19 cellular contexts compared by ENCODE assay signal in genomic region chr5:177339107-177339638, GRCh38. TPM values are rescaled to one million over a fixed set of nuclear protein-coding genes. Genes with fewer than 3 reads are reported as not detected.
DNase-seq lines count a peak whose midpoint lies in the region; ATAC-seq, FAIRE-seq and TF ChIP-seq lines count a peak whose summit lies in the region.
"Had no signal": no experiment of that assay in that cellular context is flagged by ENCODE, and none has a peak within 500 bp of the region (broad histone marks: within the 10 kb centered on the region; RNA-seq: fewer than 3 reads in every experiment).

No MANE protein-coding gene starts in this region.

- H3K27me3 Mint-ChIP-seq in activated naive CD8-positive, alpha-beta T cell treated with anti-CD3 and anti-CD28 coated beads, Interleukin-2, amount 10 ng/mL, durations not matched to agents 7 days and 5 days: no peaks in the 10 kb centered on the region
- no peaks in the 10 kb centered on the region for H3K27me3 Mint-ChIP-seq in activated naive CD8-positive, alpha-beta T cell treated with anti-CD3 and anti-CD28 coated beads for 36 hours
- H3K27me3 Mint-ChIP-seq in T-helper 17 cell: no peaks in the 10 kb centered on the region
- H3K27me3 Mint-ChIP-seq: naive thymus-derived CD8-positive, alpha-beta T cell; stimulated activated naive CD8-positive, alpha-beta T cell treated with anti-CD3 and anti-CD28 coated beads, Interleukin-15, amount 100 ng/mL, for 72 hours had no signal

- peak overlapping the region; percentile 43 for H3K27ac Mint-ChIP-seq in activated naive CD8-positive, alpha-beta T cell treated with anti-CD3 and anti-CD28 coated beads, Interleukin-2, amount 10 ng/mL, durations not matched to agents 7 days and 5 days
- H3K27ac Mint-ChIP-seq in activated naive CD8-positive, alpha-beta T cell treated with anti-CD3 and anti-CD28 coated beads for 36 hours: no peak overlapping the region
- peak overlapping the region; percentile 2 for H3K27ac Mint-ChIP-seq in T-helper 17 cell

- peaks cover 20% of the 10 kb centered on the region for H3K4me1 Mint-ChIP-seq in activated naive CD8-positive, alpha-beta T cell treated with anti-CD3 and anti-CD28 coated beads, Interleukin-2, amount 10 ng/mL, durations not matched to agents 7 days and 5 days
- peaks cover 9% of the 10 kb centered on the region for H3K4me1 Mint-ChIP-seq in activated naive CD8-positive, alpha-beta T cell treated with anti-CD3 and anti-CD28 coated beads for 36 hours
- H3K4me1 Mint-ChIP-seq in T-helper 17 cell: peaks cover 23% of the 10 kb centered on the region

- H3K27ac ChIP-seq in kidney (ENCODE audit: low read depth in 2 of 2, low read length in 2 of 2) (no peak overlapping the region), upper lobe of right lung (no peak overlapping the region)
- H3K27ac ChIP-seq: psoas muscle had no signal

- H3K36me3 Mint-ChIP-seq in activated naive CD8-positive, alpha-beta T cell treated with anti-CD3 and anti-CD28 coated beads, Interleukin-2, amount 10 ng/mL, durations not matched to agents 7 days and 5 days: peaks cover 36% of the 10 kb centered on the region
- H3K36me3 Mint-ChIP-seq in activated naive CD8-positive, alpha-beta T cell treated with anti-CD3 and anti-CD28 coated beads for 36 hours: peaks cover 34% of the 10 kb centered on the region
- peaks cover 10% of the 10 kb centered on the region for H3K36me3 Mint-ChIP-seq in T-helper 17 cell (ENCODE audit: low read depth)

- no peak for FAIRE-seq in kidney (lab: Jason Lieb, UNC)
- FAIRE-seq: D721Med, TTC549 had no signal

- no peaks in the 10 kb centered on the region for H3K27me3 ChIP-seq in upper lobe of right lung

- POLR2A ChIA-PET in activated naive CD8-positive, alpha-beta T cell treated with anti-CD3 and anti-CD28 coated beads, Interleukin-2, amount 10 ng/mL, durations not matched to agents 7 days and 5 days (lab: Charles Lee): interaction anchor here (0.8 kb wide), 2 partner anchors 12 to 14 kb away, joined by 3 read pairs; partner anchors contain the start of gene LMAN2

- intact Hi-C loops in kidney (cut with DNase I) (no loop called here), upper lobe of right lung (cut with DNase I) (no loop called here)

- no peak overlapping the region for H3K9ac ChIP-seq in kidney (ENCODE audit: low read length in 2 of 2)
- H3K9ac ChIP-seq: SK-N-SH had no signal

- no peak overlapping the region for H3K4me3 Mint-ChIP-seq in activated naive CD8-positive, alpha-beta T cell treated with anti-CD3 and anti-CD28 coated beads, Interleukin-2, amount 10 ng/mL, durations not matched to agents 7 days and 5 days
- H3K4me3 Mint-ChIP-seq in activated naive CD8-positive, alpha-beta T cell treated with anti-CD3 and anti-CD28 coated beads for 36 hours: no peak overlapping the region
- H3K4me3 Mint-ChIP-seq in T-helper 17 cell: peak overlapping the region; percentile 3
- H3K4me3 Mint-ChIP-seq: stimulated activated naive CD8-positive, alpha-beta T cell treated with anti-CD3 and anti-CD28 coated beads, Interleukin-15, amount 100 ng/mL, for 72 hours had no signal

- H3K4me1 ChIP-seq in kidney (ENCODE audit: control insufficient read depth in 1 of 2, insufficient read depth in 1 of 2, low read depth in 1 of 2, low read length in 2 of 2) (peaks cover 0 to 3% of the 10 kb centered on the region in 2 donors), upper lobe of right lung (no peaks in the 10 kb centered on the region)

- H3K4me3 ChIP-seq in kidney (ENCODE audit: low read length in 2 of 2) (no peak overlapping the region), upper lobe of right lung (no peak overlapping the region)
- H3K4me3 ChIP-seq: psoas muscle had no signal

- no peaks in the 10 kb centered on the region for H3K9me3 Mint-ChIP-seq in activated naive CD8-positive, alpha-beta T cell treated with anti-CD3 and anti-CD28 coated beads, Interleukin-2, amount 10 ng/mL, durations not matched to agents 7 days and 5 days
- no peaks in the 10 kb centered on the region for H3K9me3 Mint-ChIP-seq in activated naive CD8-positive, alpha-beta T cell treated with anti-CD3 and anti-CD28 coated beads for 36 hours
- H3K9me3 Mint-ChIP-seq: stimulated activated naive CD8-positive, alpha-beta T cell treated with anti-CD3 and anti-CD28 coated beads, Interleukin-15, amount 100 ng/mL, for 72 hours had no signal

- H3K36me3 ChIP-seq in kidney (ENCODE audit: control insufficient read depth in 1 of 2, insufficient read depth in 2 of 2, low read length in 2 of 2): peaks cover 26 to 43% of the 10 kb centered on the region in 2 donors
- H3K36me3 ChIP-seq in upper lobe of right lung: peaks cover 80% of the 10 kb centered on the region

- no peaks in the 10 kb centered on the region for H3K9me3 ChIP-seq in T-helper 17 cell (ENCODE audit: control insufficient read depth, low read length, poor library complexity, severe bottlenecking)
- no peaks in the 10 kb centered on the region for H3K9me3 ChIP-seq in kidney (ENCODE audit: control insufficient read depth in 1 of 2, low read length in 2 of 2)
- no peaks in the 10 kb centered on the region for H3K9me3 ChIP-seq in upper lobe of right lung
- H3K9me3 ChIP-seq: psoas muscle, SK-N-SH had no signal

- no peak for DNase-seq in activated naive CD8-positive, alpha-beta T cell treated with anti-CD3 and anti-CD28 coated beads, Interleukin-2, amount 10 ng/mL, durations not matched to agents 7 days and 5 days
- no peak for DNase-seq in activated naive CD8-positive, alpha-beta T cell treated with anti-CD3 and anti-CD28 coated beads for 36 hours
- DNase-seq in T-helper 17 cell (no peak), kidney (peak; percentile 55), upper lobe of right lung (no peak)
- DNase-seq: activated naive CD4-positive, alpha-beta T cell treated with anti-CD3 and anti-CD28 coated beads, Interleukin-2, amount 50 U/mL, for 16 hours; effector CD4-positive, alpha-beta T cell; foreskin fibroblast; KBM-7; naive thymus-derived CD8-positive, alpha-beta T cell; NCI-H446 treated with DMSO at 0.1 percent for 48 hours; psoas muscle; SK-N-SH; stimulated activated naive CD8-positive, alpha-beta T cell treated with anti-CD3 and anti-CD28 coated beads, Interleukin-15, amount 100 ng/mL, for 72 hours had no signal

- no peak for ATAC-seq in activated naive CD8-positive, alpha-beta T cell treated with anti-CD3 and anti-CD28 coated beads, Interleukin-2, amount 10 ng/mL, durations not matched to agents 7 days and 5 days (ENCODE audit: low read depth)
- ATAC-seq in T-helper 17 cell (no peak), upper lobe of right lung (peak; percentile 39), HG03159 (IDR thresholded peaks at IDR 0.05; ENCODE audit: unreplicated experiment) (no peak), GM19395 (IDR thresholded peaks at IDR 0.05; ENCODE audit: unreplicated experiment) (no peak), GM18519 (IDR thresholded peaks at IDR 0.05; ENCODE audit: low FRiP score, unreplicated experiment) (no peak)
- ATAC-seq: naive thymus-derived CD8-positive, alpha-beta T cell; psoas muscle; stimulated activated naive CD8-positive, alpha-beta T cell treated with anti-CD3 and anti-CD28 coated beads, Interleukin-15, amount 100 ng/mL, for 72 hours had no signal

- TF ChIP-seq CTCF in kidney (IDR thresholded peaks at IDR 0.05; ENCODE audit: borderline replicate concordance, extremely low read depth, insufficient read depth) (no peak), upper lobe of right lung (IDR thresholded peaks at IDR 0.05) (no peak)

RNA-seq across cellular contexts. Expression of gene LMAN2, which starts 12.3 kb away (rescaled TPM):
- total RNA-seq in activated naive CD8-positive, alpha-beta T cell treated with anti-CD3 and anti-CD28 coated beads, Interleukin-2, amount 10 ng/mL, durations not matched to agents 7 days and 5 days: 100 to 1,000 TPM; 110 to 116 TPM
- total RNA-seq in activated naive CD8-positive, alpha-beta T cell treated with anti-CD3 and anti-CD28 coated beads for 36 hours: 10 to 100 TPM; 91.5 to 92.1 TPM
- total RNA-seq in T-helper 17 cell (10 to 100 TPM; 75.5 to 89.8 TPM), kidney (137 TPM), upper lobe of right lung (117 TPM)
- 190 TPM for polyA plus RNA-seq in kidney (ENCODE audit: insufficient read depth, low read depth, low replicate concordance)

RNA-seq across cellular contexts. Expression of gene RGS14, which starts 18.6 kb away (rescaled TPM):
- 100 to 1,000 TPM; 113 to 124 TPM for total RNA-seq in activated naive CD8-positive, alpha-beta T cell treated with anti-CD3 and anti-CD28 coated beads, Interleukin-2, amount 10 ng/mL, durations not matched to agents 7 days and 5 days
- total RNA-seq in activated naive CD8-positive, alpha-beta T cell treated with anti-CD3 and anti-CD28 coated beads for 36 hours: 10 to 100 TPM; 38.9 to 41.2 TPM
- 100 to 1,000 TPM in 1 of 2 donors, 10 to 100 TPM in 1; 76.7 to 110 TPM for total RNA-seq in T-helper 17 cell
- total RNA-seq in kidney: 28.4 TPM
- polyA plus RNA-seq in kidney (ENCODE audit: insufficient read depth, low read depth, low replicate concordance): 56.3 TPM
- total RNA-seq in upper lobe of right lung: 17.5 TPM

RNA-seq across cellular contexts. Expression of gene MXD3, which starts 27.5 kb away (rescaled TPM):
- total RNA-seq in activated naive CD8-positive, alpha-beta T cell treated with anti-CD3 and anti-CD28 coated beads, Interleukin-2, amount 10 ng/mL, durations not matched to agents 7 days and 5 days: 10 to 100 TPM; 85.0 to 94.0 TPM
- total RNA-seq in activated naive CD8-positive, alpha-beta T cell treated with anti-CD3 and anti-CD28 coated beads for 36 hours: 10 to 100 TPM; 14.7 to 17.3 TPM
- total RNA-seq in T-helper 17 cell (10 to 100 TPM in 1 of 2 donors, 1 to 10 TPM in 1; 8.7 to 11.8 TPM), kidney (6.6 TPM), upper lobe of right lung (10.1 TPM)
- 4.9 TPM for polyA plus RNA-seq in kidney (ENCODE audit: insufficient read depth, low read depth, low replicate concordance)

RNA-seq across cellular contexts. Expression of gene PRELID1, which starts 35.6 kb away (rescaled TPM):
- total RNA-seq in activated naive CD8-positive, alpha-beta T cell treated with anti-CD3 and anti-CD28 coated beads, Interleukin-2, amount 10 ng/mL, durations not matched to agents 7 days and 5 days: 100 to 1,000 TPM; 104 TPM
- 100 to 1,000 TPM; 311 to 315 TPM for total RNA-seq in activated naive CD8-positive, alpha-beta T cell treated with anti-CD3 and anti-CD28 coated beads for 36 hours
- total RNA-seq in T-helper 17 cell (10 to 100 TPM; 44.9 to 55.8 TPM), kidney (90.8 TPM), upper lobe of right lung (87.0 TPM)
- 351 TPM for polyA plus RNA-seq in kidney (ENCODE audit: insufficient read depth, low read depth, low replicate concordance)

RNA-seq across cellular contexts. Expression of gene RAB24, which starts 35.7 kb away (rescaled TPM):
- total RNA-seq in activated naive CD8-positive, alpha-beta T cell treated with anti-CD3 and anti-CD28 coated beads, Interleukin-2, amount 10 ng/mL, durations not matched to agents 7 days and 5 days: 10 to 100 TPM; 39.0 to 46.6 TPM
- 10 to 100 TPM; 26.8 to 29.9 TPM for total RNA-seq in activated naive CD8-positive, alpha-beta T cell treated with anti-CD3 and anti-CD28 coated beads for 36 hours
- total RNA-seq in T-helper 17 cell: 10 to 100 TPM in 1 of 2 donors, 1 to 10 TPM in 1; 8.8 to 17.6 TPM
- 25.0 TPM for total RNA-seq in kidney
- polyA plus RNA-seq in kidney (ENCODE audit: insufficient read depth, low read depth, low replicate concordance): 77.6 TPM
- total RNA-seq in upper lobe of right lung: 36.3 TPM
